ENCODE assay signal across 16 cellular contexts in genomic region chrX:105120460-105120859, GRCh38.
"Had no signal": no experiment of that assay in that cellular context is flagged by ENCODE, and none has a peak within 500 bp of the region (broad histone marks: within the 10 kb centered on the region; RNA-seq: fewer than 3 reads in every experiment).

No MANE protein-coding gene starts in this region.

- DNase-seq: activated CD4-positive, alpha-beta memory T cell treated with anti-CD3 and anti-CD28 coated beads, Interleukin-2, amount 10 ng/mL, durations not matched to agents 7 days and 5 days; activated CD4-positive, alpha-beta T cell treated with anti-CD3 and anti-CD28 coated beads for 36 hours; activated naive CD8-positive, alpha-beta T cell treated with anti-CD3 and anti-CD28 coated beads, Interleukin-2, amount 10 ng/mL, durations not matched to agents 7 days and 5 days; aorta; dorsolateral prefrontal cortex; heart right ventricle; islet precursor cell; left lung; ovary; stimulated activated CD4-positive, alpha-beta T cell treated with anti-CD3 and anti-CD28 coated beads, Interleukin-15, amount 100 ng/mL, for 24 hours; stimulated activated CD4-positive, alpha-beta T cell treated with anti-CD3 and anti-CD28 coated beads, Interleukin-4, amount 100 ng/mL, for 4 hours; stimulated activated naive CD8-positive, alpha-beta T cell treated with anti-CD3 and anti-CD28 coated beads, Interleukin-15, amount 100 ng/mL, for 72 hours; testis; WERI-Rb-1 had no signal

- H3K9me3 ChIP-seq: breast epithelium, heart right ventricle, left lung, ovary, testis had no signal

- H3K27ac ChIP-seq: breast epithelium, dorsolateral prefrontal cortex, heart right ventricle, left lung, ovary, testis, WERI-Rb-1 had no signal

- H3K4me3 ChIP-seq: breast epithelium, dorsolateral prefrontal cortex, heart right ventricle, left lung, ovary, testis had no signal

- H3K36me3 ChIP-seq: breast epithelium, heart right ventricle, left lung, ovary, WERI-Rb-1 had no signal

- H3K4me1 ChIP-seq: breast epithelium, heart right ventricle, left lung, testis had no signal

- ATAC-seq: activated CD4-positive, alpha-beta T cell treated with anti-CD3 and anti-CD28 coated beads for 36 hours; esophagus mucosa; heart right ventricle; left lung; stimulated activated naive CD8-positive, alpha-beta T cell treated with anti-CD3 and anti-CD28 coated beads, Interleukin-15, amount 100 ng/mL, for 72 hours had no signal

- H3K27me3 ChIP-seq: ovary, testis had no signal
